8 cellular contexts compared by ENCODE assay signal in the genomic region with DNA sequence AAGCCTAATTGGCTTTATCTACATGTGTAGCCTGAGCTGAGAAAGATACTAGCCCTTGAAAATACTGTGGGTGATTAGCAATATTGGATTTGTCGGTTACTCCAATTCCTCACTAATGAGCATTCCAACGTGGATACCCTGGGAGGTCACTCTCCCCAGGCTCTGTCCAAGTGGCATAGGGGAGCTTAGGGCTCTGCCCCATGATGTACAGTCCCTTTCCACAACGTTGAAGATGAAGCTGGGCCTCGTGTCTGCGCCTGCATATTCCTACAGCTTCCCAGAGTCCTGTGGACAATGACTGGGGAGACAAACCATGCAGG. TPM values are rescaled to one million over a fixed set of nuclear protein-coding genes. Genes with fewer than 3 reads are reported as not detected.
DNase-seq lines count a peak whose midpoint lies in the region; ATAC-seq and TF ChIP-seq lines count a peak whose summit lies in the region.

No MANE protein-coding gene starts in this region.

- H3K79me2 ChIP-seq in OCI-LY1 (ENCODE audit: insufficient read depth, low read length), result peaks cover 25% of the 10 kb centered on the region
- peaks cover 36% of the 10 kb centered on the region for H3K79me2 ChIP-seq in osteoblast (ENCODE audit: insufficient read depth, low read length)

- H3K4me2 ChIP-seq in OCI-LY1 (ENCODE audit: low read length) (peak overlapping the region; percentile 96), osteoblast (ENCODE audit: insufficient read depth, low read length) (peak overlapping the region; percentile 91)

- TF ChIP-seq CTCF in OCI-LY1 (IDR thresholded peaks at IDR 0.05; ENCODE audit: low read length) (no peak), colonic mucosa (IDR thresholded peaks at IDR 0.05) (no peak), osteoblast (IDR thresholded peaks at IDR 0.05; ENCODE audit: extremely low read depth, low read depth, low read length) (no peak)

- no peaks in the 10 kb centered on the region for H3K9me3 ChIP-seq in OCI-LY1 (ENCODE audit: low read length)
- no peaks in the 10 kb centered on the region for H3K9me3 ChIP-seq in colonic mucosa
- H3K9me3 ChIP-seq in osteoblast (ENCODE audit: low read depth, low read length), result no peaks in the 10 kb centered on the region

- DNase-seq in EH (ENCODE audit: low read depth) (peak; percentile 57), colonic mucosa (no peak), osteoblast (ENCODE audit: insufficient read length, low spot score, missing footprints) (no peak), NCI-H526 (lab: John Stamatoyannopoulos, UW) (no peak), SKM-1 (lab: John Stamatoyannopoulos, UW; ENCODE audit: unreplicated experiment) (no peak)

- no peaks in the 10 kb centered on the region for H4K20me1 ChIP-seq in OCI-LY1 (ENCODE audit: insufficient read depth, low read length)
- peaks cover 47% of the 10 kb centered on the region for H4K20me1 ChIP-seq in osteoblast (ENCODE audit: insufficient read depth, low read length)

- H2AFZ ChIP-seq in OCI-LY1 (ENCODE audit: low read length), result no peak overlapping the region
- no peak overlapping the region for H2AFZ ChIP-seq in osteoblast (ENCODE audit: low read length)

- H3K4me3 ChIP-seq in OCI-LY1 (ENCODE audit: low read depth, low read length, poor library complexity, severe bottlenecking) (peak overlapping the region; percentile 89), colonic mucosa (peak overlapping the region; percentile 66), osteoblast (ENCODE audit: insufficient read depth, low read length) (peak overlapping the region; percentile 78)

- peaks cover 45% of the 10 kb centered on the region for H3F3A ChIP-seq in OCI-LY1 (ENCODE audit: insufficient read depth, low read length)

- H3K36me3 ChIP-seq in OCI-LY1 (ENCODE audit: insufficient read depth, low read length) (peaks cover 74% of the 10 kb centered on the region), colonic mucosa (no peaks in the 10 kb centered on the region), osteoblast (ENCODE audit: insufficient read depth, low read length) (peaks cover 60% of the 10 kb centered on the region)

- no peaks in the 10 kb centered on the region for H3K9me2 ChIP-seq in OCI-LY1 (ENCODE audit: low read depth, low read length)

- H3K9ac ChIP-seq in OCI-LY1 (ENCODE audit: low read length) (peak overlapping the region; percentile 81), colonic mucosa (ENCODE audit: low read depth in 2 of 2, low read length in 2 of 2) (peak overlapping the region; percentile 16 to 98)

- ATAC-seq in GM18498 (IDR thresholded peaks at IDR 0.05; ENCODE audit: unreplicated experiment), result no peak
- no peak for ATAC-seq in activated CD4-positive, CD25-positive, alpha-beta regulatory T cell treated with anti-CD3 and anti-CD28 coated beads, Interleukin-2, amount 50 U/mL, for 24 hours

- peaks cover 46% of the 10 kb centered on the region for H3K4me1 ChIP-seq in OCI-LY1 (ENCODE audit: insufficient read depth, low read length, severe bottlenecking)
- H3K4me1 ChIP-seq in colonic mucosa, result peaks cover 25% of the 10 kb centered on the region
- H3K4me1 ChIP-seq in osteoblast (ENCODE audit: insufficient read depth, low read length), result peaks cover 31% of the 10 kb centered on the region

- intact Hi-C loops in colonic mucosa (cut with DNase I), result no loop called here

- H3K27ac ChIP-seq in OCI-LY1 (ENCODE audit: low read depth, low read length, poor library complexity, severe bottlenecking) (peak overlapping the region; percentile 88), colonic mucosa (peak overlapping the region; percentile 84), osteoblast (ENCODE audit: low read depth, low read length) (peak overlapping the region; percentile 90)

- H3K27me3 ChIP-seq in OCI-LY1 (ENCODE audit: insufficient read depth, low read length), result no peaks in the 10 kb centered on the region
- H3K27me3 ChIP-seq in colonic mucosa, result no peaks in the 10 kb centered on the region
- no peaks in the 10 kb centered on the region for H3K27me3 ChIP-seq in osteoblast (ENCODE audit: insufficient read depth, low read length)

RNA-seq across cellular contexts. Expression of gene RCC1, which starts 2.6 kb away (rescaled TPM):
- total RNA-seq in colonic mucosa, result 100 to 1,000 TPM in 1 of 2 donors, 10 to 100 TPM in 1; 29.9 to 101 TPM
- 32.1 and 35.1 TPM in 2 replicates for total RNA-seq in osteoblast

RNA-seq across cellular contexts. Expression of gene TRNAU1AP, which starts 44.5 kb away (rescaled TPM):
- 10 to 100 TPM; 22.1 to 28.6 TPM for total RNA-seq in colonic mucosa
- total RNA-seq in osteoblast, result 23.2 and 28.3 TPM in 2 replicates
